In genomic region chr3:15223684-15224575, GRCh38 we compare ENCODE assay signal across 22 cellular contexts. TPM values are rescaled to one million over a fixed set of nuclear protein-coding genes. Genes with fewer than 3 reads are reported as not detected.
DNase-seq lines count a peak whose midpoint lies in the region; ATAC-seq, FAIRE-seq and TF ChIP-seq lines count a peak whose summit lies in the region.
"Had no signal": no experiment of that assay in that cellular context is flagged by ENCODE, and none has a peak within 500 bp of the region (broad histone marks: within the 10 kb centered on the region; RNA-seq: fewer than 3 reads in every experiment).

No MANE protein-coding gene starts in this region.

- FAIRE-seq in GM12878 (lab: Jason Lieb, UNC) = no peak
- FAIRE-seq: astrocyte, endometrium had no signal

- H3K36me3 ChIP-seq in GM12878 (ENCODE audit: control insufficient read depth in 2 of 2, insufficient read depth in 2 of 2, low read length in 1 of 2) = peaks cover 2 to 17% of the 10 kb centered on the region in 2 experiments
- peaks cover 0 to 93% of the 10 kb centered on the region in 2 donors for H3K36me3 ChIP-seq in left lung
- peaks cover 12 to 98% (median 37%) of the 10 kb centered on the region in 4 donors for H3K36me3 ChIP-seq in sigmoid colon
- H3K36me3 ChIP-seq: colonic mucosa, ovary had no signal

- H3K27ac ChIP-seq in GM12878 (ENCODE audit: control insufficient read depth, insufficient read depth) (no peak overlapping the region), left lung (no peak overlapping the region), sigmoid colon (no peak overlapping the region)
- H3K27ac ChIP-seq: colonic mucosa, ovary had no signal

- H3K4me1 ChIP-seq in GM12878 (ENCODE audit: control insufficient read depth, insufficient read depth, low read length) = no peaks in the 10 kb centered on the region
- H3K4me1 ChIP-seq in left lung = no peaks in the 10 kb centered on the region
- H3K4me1 ChIP-seq in sigmoid colon = peaks cover 0 to 4% (median under 1%) of the 10 kb centered on the region in 4 donors
- H3K4me1 ChIP-seq: colonic mucosa had no signal

- no peak overlapping the region for H3K4me2 ChIP-seq in GM12878 (ENCODE audit: control insufficient read depth, insufficient read depth)

- H3K4me3 ChIP-seq in LNCaP clone FGC (ENCODE audit: low read depth, low read length) (no peak overlapping the region), GM12878 (no peak overlapping the region), left lung (no peak overlapping the region), sigmoid colon (no peak overlapping the region)
- H3K4me3 ChIP-seq: colonic mucosa, lung, ovary had no signal

- H4K20me1 ChIP-seq in GM12878 (ENCODE audit: control insufficient read depth, insufficient read depth) = no peaks in the 10 kb centered on the region

- H3K27me3 ChIP-seq in GM12878 (replicated peaks in 1 of 2; ENCODE audit: control insufficient read depth in 2 of 2, insufficient read depth in 2 of 2, low read length in 1 of 2) (no peaks in the 10 kb centered on the region), left lung (no peaks in the 10 kb centered on the region), sigmoid colon (no peaks in the 10 kb centered on the region)
- H3K27me3 ChIP-seq: colonic mucosa, ovary had no signal

- no peak for TF ChIP-seq RAD21 in GM12878 (IDR thresholded peaks at IDR 0.05; ENCODE audit: insufficient read depth, low read depth, low read length)

- intact Hi-C loops in GM12878 (cut with micrococcal nuclease; ENCODE audit: unreplicated experiment) (no loop called here), left lung (cut with DNase I) (no loop called here), sigmoid colon (cut with DNase I) (no loop called here)

- POLR2A ChIA-PET in GM12878 (lab: Charles Lee) = no interaction called here

- H3K9me3 ChIP-seq in GM12878 (replicated peaks; ENCODE audit: control insufficient read depth, insufficient read depth, low read length) (no peaks in the 10 kb centered on the region), left lung (no peaks in the 10 kb centered on the region), sigmoid colon (no peaks in the 10 kb centered on the region)
- H3K9me3 ChIP-seq: colonic mucosa, ovary had no signal

- BruUV-seq in GM12878 (replicated peaks; lab: Mats Ljungman, UMichigan) = TSS peak; percentile 29

- no peak for ATAC-seq in GM12878
- peak; percentile 68 for ATAC-seq in left lung
- ATAC-seq: activated CD8-positive, alpha-beta T cell treated with anti-CD3 and anti-CD28 coated beads for 36 hours; CD8-positive, alpha-beta T cell had no signal

- H2AFZ ChIP-seq in GM12878 (ENCODE audit: control insufficient read depth, low read depth, low read length) = no peak overlapping the region

- RAD21 ChIA-PET in GM12878 (lab: Charles Lee; ENCODE audit: unreplicated experiment) = no interaction called here

- WGBS in GM12878 (ENCODE audit: insufficient coverage, insufficient replicate concordance, low lambda C conversion rate, missing lambda C conversion rate) = 95% methylated on average over 7 of the region's 7 CpGs
- WGBS in sigmoid colon, 2 donors = 86 to 92% methylated on average over 7 of the region's 7 CpGs

- CTCF ChIA-PET in GM12878 (lab: Yijun Ruan, JAX) = interaction anchor here (0.8 to 1.5 kb wide), 4 partner anchors 20 to 122 kb away, joined by 3 to 5 read pairs (median 4); no protein-coding TSS in a partner anchor

- TF ChIP-seq CTCF in LNCaP clone FGC (IDR thresholded peaks at IDR 0.05; ENCODE audit: control insufficient read depth, extremely low read depth, insufficient read depth) = no peak
- TF ChIP-seq CTCF in GM12878 (IDR thresholded peaks at IDR 0.05 in 2 of 3, conservative IDR thresholded peaks at IDR 0.05 in 1 of 3; ENCODE audit: control insufficient read depth in 2 of 3, extremely low read depth in 1 of 3, insufficient read depth in 1 of 3, low read depth in 3 of 3, low read length in 3 of 3) = no peak
- no peak for TF ChIP-seq CTCF in left lung (IDR thresholded peaks at IDR 0.05)
- TF ChIP-seq CTCF in sigmoid colon (IDR thresholded peaks at IDR 0.05) = no peak

- in situ Hi-C loops in GM12878 (cut with MboI) = no loop called here

- H3K79me2 ChIP-seq in GM12878 (ENCODE audit: control insufficient read depth, insufficient read depth, low read length) = no peaks in the 10 kb centered on the region

- peak; percentile 66 for DNase-seq in DMS53 treated with DMSO at 0.1 percent for 48 hours (lab: John Stamatoyannopoulos, UW; ENCODE audit: unreplicated experiment)
- peak; percentile 83 for DNase-seq in LNCaP clone FGC (ENCODE audit: low read depth)
- DNase-seq in GM12878 (ENCODE audit: low read depth, low spot score) = no peak
- no peak for DNase-seq in left lung
- DNase-seq in COLO829 (ENCODE audit: low spot score) = no peak
- DNase-seq in ureter (ENCODE audit: low spot score) = no peak
- no peak for DNase-seq in sigmoid colon
- no peak for DNase-seq in RKO (ENCODE audit: low spot score)
- DNase-seq: activated CD4-positive, CD25-positive, alpha-beta regulatory T cell; activated CD8-positive, alpha-beta T cell treated with anti-CD3 and anti-CD28 coated beads for 36 hours; activated naive CD4-positive, alpha-beta T cell treated with anti-CD3 and anti-CD28 coated beads, Interleukin-2, amount 10 ng/mL, durations not matched to agents 7 days and 5 days; activated T-cell treated with anti-CD3 and anti-CD28 coated beads, Interleukin-2, amount 50 U/mL, for 1 hour; CD8-positive, alpha-beta T cell; colonic mucosa; NCI-H1417 treated with DMSO at 0.1 percent for 48 hours; NCI-H446; OCI-M1; ovary; stimulated activated naive CD4-positive, alpha-beta T cell treated with Interleukin-2 at 50 U/mL for 16 hours had no signal

- TF ChIP-seq EP300 in GM12878 (IDR thresholded peaks at IDR 0.05; ENCODE audit: borderline replicate concordance in 1 of 2, control insufficient read depth in 1 of 2, low read depth in 2 of 2, low read length in 2 of 2) (no peak), sigmoid colon (IDR thresholded peaks at IDR 0.05) (no peak)

- SMC1A ChIA-PET in GM12878 (lab: Charles Lee; ENCODE audit: uncharacterized antibody, unreplicated experiment) = interaction anchor here (0.7 to 1.5 kb wide), 3 partner anchors 15 to 191 kb away, joined by 3 read pairs; no protein-coding TSS in a partner anchor

- H3K9ac ChIP-seq in GM12878 (ENCODE audit: control insufficient read depth, insufficient read depth, low read length) = no peak overlapping the region

- TF ChIP-seq POLR2A in GM12878 (IDR thresholded peaks at IDR 0.05; ENCODE audit: low read depth, low read length) (no peak), sigmoid colon (IDR thresholded peaks at IDR 0.05) (no peak)

TF ChIP-seq in GM12878, 131 proteins besides CTCF, POLR2A, EP300 and RAD21:
- TF ChIP-seq ATF7 (IDR thresholded peaks at IDR 0.05; ENCODE audit: low read depth) (peak; percentile 23; the same call in 1 of the 2 replicates), SKIL (IDR thresholded peaks at IDR 0.05; ENCODE audit: low read depth, poor library complexity, severe bottlenecking) (no peak)

RNA-seq across cellular contexts. Expression of gene CAPN7, which starts 17.9 kb away (rescaled TPM):
- total RNA-seq in GM12878 (2013; cell fraction: nucleolus; rRNA removed) = 142 and 155 TPM in 2 replicates
- total RNA-seq in GM12878 (2014; rRNA removed) (16.5 and 19.9 TPM in 2 replicates), GM12878 (2014; rRNA removed; fragmentation: Illumina TruSeq; extraction: Trizol) (17.2 and 18.6 TPM in 2 replicates), GM12878 (2021) (19.2 and 24.4 TPM in 2 replicates), left lung (10 to 100 TPM; 38.0 to 41.4 TPM), ureter (48.1 TPM), sigmoid colon (10 to 100 TPM; 52.8 to 70.8 (median 58.6) TPM)
- 6.1 TPM for polyA plus RNA-seq in GM12878 (2011; ENCODE audit: low read depth)
- polyA plus RNA-seq in GM12878 (2011; rRNA removed) (24.6 and 41.2 TPM in 2 replicates), GM12878 (2014; fragmentation: Illumina TruSeq; extraction: Trizol) (19.2 and 25.4 TPM in 2 replicates), GM12878 (2014; fragmentation: Nextera tagmentation; extraction: Ambion mirVana) (1 to 10 TPM; 5.3 to 6.7 TPM), GM12878 (2014; rRNA removed) (13.4 and 15.2 TPM in 2 replicates), GM12878 (2016; fragmentation: Nextera tagmentation; extraction: Ambion mirVana) (10 to 100 TPM; 24.3 to 27.0 TPM), sigmoid colon (10 to 100 TPM; 12.5 to 15.6 (median 13.2) TPM)
- polyA plus RNA-seq in GM12878 (2011; cell fraction: cytosol; rRNA removed) = 10.6 and 10.9 TPM in 2 replicates
- 37.1 and 54.9 TPM in 2 replicates for polyA plus RNA-seq in GM12878 (2011; cell fraction: nucleus; rRNA removed)
- 10.0 and 13.8 TPM in 2 replicates for polyA plus RNA-seq in GM12878 (2012)
- polyA minus RNA-seq in GM12878 (2011; rRNA and poly(A)+ RNA removed) = 15.8 and 20.5 TPM in 2 replicates
- polyA minus RNA-seq in GM12878 (2011; cell fraction: cytosol; rRNA and poly(A)+ RNA removed) = 7.8 and 10.0 TPM in 2 replicates
- polyA minus RNA-seq in GM12878 (2011; cell fraction: nucleus; rRNA and poly(A)+ RNA removed) = 32.0 and 49.4 TPM in 2 replicates

Comparison
In these comparisons a context has a peak if more than half of its experiments do, and no peak if none do; other contexts are left out.
1. DNase-seq: peak in DMS53 treated with DMSO at 0.1 percent for 48 hours (single experiment) and LNCaP clone FGC (single experiment); none in GM12878 (single experiment), left lung (0 of 2), COLO829 (single experiment), ureter (single experiment), sigmoid colon (single experiment) and RKO (single experiment).